In the genomic region with DNA sequence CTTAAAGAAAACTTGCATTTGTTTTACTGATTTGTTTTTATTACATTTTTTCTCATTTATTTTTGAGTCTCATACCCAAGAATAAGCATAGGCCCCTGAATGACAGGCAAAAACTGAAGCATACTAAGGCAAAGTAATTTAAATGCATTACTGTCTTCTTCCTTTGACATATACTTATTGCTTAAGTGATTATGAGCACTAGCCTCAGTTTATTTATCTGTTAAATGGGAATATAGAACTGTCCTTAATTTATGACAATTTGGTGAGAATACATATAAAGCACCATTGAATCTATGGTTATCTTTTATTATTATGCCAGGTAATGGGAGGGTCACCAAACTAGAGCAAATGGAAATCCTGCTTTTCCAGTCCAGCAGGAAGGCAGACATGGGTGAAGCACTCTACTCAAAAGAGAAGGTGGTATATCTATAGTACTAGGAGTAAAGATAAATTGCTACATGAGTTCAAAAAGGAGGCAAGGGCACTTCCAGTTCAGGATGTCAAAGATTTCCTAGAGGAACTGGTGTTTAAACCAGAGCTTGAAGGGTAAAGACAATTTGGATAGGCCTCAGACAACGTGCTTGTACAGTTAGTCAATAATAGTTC, we compare ENCODE assay signal across 1 cellular context.
TF ChIP-seq lines count a peak whose summit lies in the region.

No MANE protein-coding gene starts in this region.

TF ChIP-seq in WTC11, 78 proteins besides CTCF, POLR2A, EP300 and RAD21 (continued from another document):
- TF ChIP-seq, protein P1, sequence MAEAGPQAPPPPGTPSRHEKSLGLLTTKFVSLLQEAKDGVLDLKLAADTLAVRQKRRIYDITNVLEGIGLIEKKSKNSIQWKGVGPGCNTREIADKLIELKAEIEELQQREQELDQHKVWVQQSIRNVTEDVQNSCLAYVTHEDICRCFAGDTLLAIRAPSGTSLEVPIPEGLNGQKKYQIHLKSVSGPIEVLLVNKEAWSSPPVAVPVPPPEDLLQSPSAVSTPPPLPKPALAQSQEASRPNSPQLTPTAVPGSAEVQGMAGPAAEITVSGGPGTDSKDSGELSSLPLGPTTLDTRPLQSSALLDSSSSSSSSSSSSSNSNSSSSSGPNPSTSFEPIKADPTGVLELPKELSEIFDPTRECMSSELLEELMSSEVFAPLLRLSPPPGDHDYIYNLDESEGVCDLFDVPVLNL (CRISPR knock-in tag; IDR thresholded peaks at IDR 0.05; ENCODE audit: borderline replicate concordance, low read depth) = no peak
- no peak for TF ChIP-seq JUN (CRISPR knock-in tag; IDR thresholded peaks at IDR 0.05)
- TF ChIP-seq, protein P2, sequence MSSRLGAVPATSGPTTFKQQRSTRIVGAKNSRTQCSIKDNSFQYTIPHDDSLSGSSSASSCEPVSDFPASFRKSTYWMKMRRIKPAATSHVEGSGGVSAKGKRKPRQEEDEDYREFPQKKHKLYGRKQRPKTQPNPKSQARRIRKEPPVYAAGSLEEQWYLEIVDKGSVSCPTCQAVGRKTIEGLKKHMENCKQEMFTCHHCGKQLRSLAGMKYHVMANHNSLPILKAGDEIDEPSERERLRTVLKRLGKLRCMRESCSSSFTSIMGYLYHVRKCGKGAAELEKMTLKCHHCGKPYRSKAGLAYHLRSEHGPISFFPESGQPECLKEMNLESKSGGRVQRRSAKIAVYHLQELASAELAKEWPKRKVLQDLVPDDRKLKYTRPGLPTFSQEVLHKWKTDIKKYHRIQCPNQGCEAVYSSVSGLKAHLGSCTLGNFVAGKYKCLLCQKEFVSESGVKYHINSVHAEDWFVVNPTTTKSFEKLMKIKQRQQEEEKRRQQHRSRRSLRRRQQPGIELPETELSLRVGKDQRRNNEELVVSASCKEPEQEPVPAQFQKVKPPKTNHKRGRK (CRISPR knock-in tag; IDR thresholded peaks at IDR 0.05; ENCODE audit: borderline replicate concordance) = no peak
- no peak for TF ChIP-seq TCF7 (CRISPR knock-in tag; IDR thresholded peaks at IDR 0.05; ENCODE audit: low read depth)
- TF ChIP-seq, protein P3, sequence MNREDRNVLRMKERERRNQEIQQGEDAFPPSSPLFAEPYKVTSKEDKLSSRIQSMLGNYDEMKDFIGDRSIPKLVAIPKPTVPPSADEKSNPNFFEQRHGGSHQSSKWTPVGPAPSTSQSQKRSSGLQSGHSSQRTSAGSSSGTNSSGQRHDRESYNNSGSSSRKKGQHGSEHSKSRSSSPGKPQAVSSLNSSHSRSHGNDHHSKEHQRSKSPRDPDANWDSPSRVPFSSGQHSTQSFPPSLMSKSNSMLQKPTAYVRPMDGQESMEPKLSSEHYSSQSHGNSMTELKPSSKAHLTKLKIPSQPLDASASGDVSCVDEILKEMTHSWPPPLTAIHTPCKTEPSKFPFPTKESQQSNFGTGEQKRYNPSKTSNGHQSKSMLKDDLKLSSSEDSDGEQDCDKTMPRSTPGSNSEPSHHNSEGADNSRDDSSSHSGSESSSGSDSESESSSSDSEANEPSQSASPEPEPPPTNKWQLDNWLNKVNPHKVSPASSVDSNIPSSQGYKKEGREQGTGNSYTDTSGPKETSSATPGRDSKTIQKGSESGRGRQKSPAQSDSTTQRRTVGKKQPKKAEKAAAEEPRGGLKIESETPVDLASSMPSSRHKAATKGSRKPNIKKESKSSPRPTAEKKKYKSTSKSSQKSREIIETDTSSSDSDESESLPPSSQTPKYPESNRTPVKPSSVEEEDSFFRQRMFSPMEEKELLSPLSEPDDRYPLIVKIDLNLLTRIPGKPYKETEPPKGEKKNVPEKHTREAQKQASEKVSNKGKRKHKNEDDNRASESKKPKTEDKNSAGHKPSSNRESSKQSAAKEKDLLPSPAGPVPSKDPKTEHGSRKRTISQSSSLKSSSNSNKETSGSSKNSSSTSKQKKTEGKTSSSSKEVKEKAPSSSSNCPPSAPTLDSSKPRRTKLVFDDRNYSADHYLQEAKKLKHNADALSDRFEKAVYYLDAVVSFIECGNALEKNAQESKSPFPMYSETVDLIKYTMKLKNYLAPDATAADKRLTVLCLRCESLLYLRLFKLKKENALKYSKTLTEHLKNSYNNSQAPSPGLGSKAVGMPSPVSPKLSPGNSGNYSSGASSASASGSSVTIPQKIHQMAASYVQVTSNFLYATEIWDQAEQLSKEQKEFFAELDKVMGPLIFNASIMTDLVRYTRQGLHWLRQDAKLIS (CRISPR knock-in tag; IDR thresholded peaks at IDR 0.05; ENCODE audit: borderline replicate concordance) = no peak
